In the genomic region with DNA sequence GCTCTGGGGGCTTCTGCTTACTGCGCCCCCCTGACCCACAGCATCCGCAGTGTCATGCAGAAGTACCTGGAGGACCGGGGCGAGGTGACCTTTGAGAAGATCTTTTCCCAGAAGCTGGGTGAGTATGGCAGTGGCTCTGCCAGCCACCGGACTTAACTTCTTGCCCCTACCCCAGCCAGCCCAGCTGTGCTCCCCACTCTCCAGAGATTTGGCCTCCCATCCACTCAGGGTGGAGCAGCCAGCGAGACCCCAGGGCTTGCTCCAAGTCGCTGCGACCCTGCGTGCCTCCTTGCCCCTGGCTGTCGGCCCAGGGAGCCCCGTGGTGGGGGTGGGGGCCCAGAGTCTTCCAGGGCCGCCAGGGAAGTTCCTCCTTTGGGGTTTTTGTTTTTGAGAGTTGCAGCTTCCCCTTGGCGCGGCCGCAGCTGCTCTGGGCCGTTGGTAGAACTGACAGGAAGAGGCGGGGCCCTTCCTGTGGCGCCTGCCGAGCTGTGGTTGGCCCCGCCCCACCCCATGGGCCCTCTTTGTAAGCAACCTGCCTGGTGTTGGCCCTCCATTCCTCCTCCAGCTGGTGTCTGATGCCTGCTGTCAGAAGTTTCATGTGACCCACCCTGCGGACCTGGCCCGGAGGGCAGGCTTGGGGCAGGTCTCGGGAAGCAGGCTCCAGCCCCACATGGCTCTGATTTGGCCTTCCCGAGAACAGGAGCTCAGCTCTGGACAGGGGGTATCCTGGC, we compare ENCODE assay signal across 8 cellular contexts. TPM values are rescaled to one million over a fixed set of nuclear protein-coding genes. Genes with fewer than 3 reads are reported as not detected.
A peak's percentile ranks its signal among the peaks of the same experiment; 100 is the strongest.
DNase-seq lines count a peak whose midpoint lies in the region; ATAC-seq and TF ChIP-seq lines count a peak whose summit lies in the region.

No MANE protein-coding gene starts in this region.

- H4K8ac ChIP-seq in mesendoderm (ENCODE audit: low read depth, low read length): no peak overlapping the region

- peak overlapping the region; percentile 80 for H3K9ac ChIP-seq in mesendoderm (ENCODE audit: low read length)

- H3K27me3 ChIP-seq in mesendoderm (ENCODE audit: insufficient read depth, low read length, poor library complexity): no peaks in the 10 kb centered on the region

- peaks cover 8% of the 10 kb centered on the region for H3K4me1 ChIP-seq in mesendoderm (ENCODE audit: control insufficient read depth, low read depth, low read length)

- no CpG with 5 or more reads among the region's 24 CpGs for WGBS in mesendoderm (ENCODE audit: extremely low coverage, insufficient coverage, low lambda C conversion rate)

- peaks cover 27% of the 10 kb centered on the region for H3K79me1 ChIP-seq in mesendoderm (ENCODE audit: low read length)

- H2BK5ac ChIP-seq in mesendoderm (ENCODE audit: low read length): peak overlapping the region; percentile 51

- H3K36me3 ChIP-seq in mesendoderm (ENCODE audit: control insufficient read depth, insufficient read depth, low read length): peaks cover 9% of the 10 kb centered on the region

- ATAC-seq in GM18498 (IDR thresholded peaks at IDR 0.05; ENCODE audit: unreplicated experiment) (peak; percentile 82), HG02642 (IDR thresholded peaks at IDR 0.05; ENCODE audit: poor library complexity, unreplicated experiment) (peak; percentile 73)

- H4K5ac ChIP-seq in mesendoderm (ENCODE audit: low read length): peak overlapping the region; percentile 71

- POLR2A ChIA-PET in HEK293T (lab: Yijun Ruan, JAX): interaction anchor here (1.3 kb wide), 1 partner anchor 11 kb away, joined by 5 read pairs; no protein-coding TSS in a partner anchor

- no peak overlapping the region for H3K4me3 ChIP-seq in mesendoderm (ENCODE audit: low read length)

- peaks cover 21% of the 10 kb centered on the region for H3K79me2 ChIP-seq in mesendoderm (ENCODE audit: control insufficient read depth, insufficient read depth, low read length)

- DNase-seq in NCI-H2107 (lab: John Stamatoyannopoulos, UW) (peak; percentile 78), dermis blood vessel endothelial cell (peak; percentile 90), mesendoderm (peak; percentile 84), HEK293T (ENCODE audit: extremely low spot score) (no peak)
- DNase-seq in activated CD4-positive, alpha-beta T cell treated with anti-CD3 and anti-CD28 coated beads for 48 hours: peak; percentile 93
- peak; percentile 82 for DNase-seq in stimulated activated CD8-positive, alpha-beta memory T cell treated with anti-CD3 and anti-CD28 coated beads, Interleukin-4, amount 100 ng/mL, for 24 hours (ENCODE audit: low read depth)

- peak overlapping the region; percentile 7 for H3K18ac ChIP-seq in mesendoderm (ENCODE audit: low read length)

- H2BK120ac ChIP-seq in mesendoderm (ENCODE audit: low read depth, low read length): no peak overlapping the region

- H3K4ac ChIP-seq in mesendoderm (ENCODE audit: low read depth, low read length): peak overlapping the region; percentile 23

- CTCF ChIA-PET in HEK293T (lab: Yijun Ruan, JAX): interaction anchor here (0.6 kb wide), 1 partner anchor 65 kb away, joined by 3 read pairs; no protein-coding TSS in a partner anchor

- H2BK15ac ChIP-seq in mesendoderm (replicated peaks; ENCODE audit: low read depth): no peak overlapping the region

- peak overlapping the region; percentile 85 for H3K56ac ChIP-seq in mesendoderm (ENCODE audit: low read length)

- no peak overlapping the region for H3K4me2 ChIP-seq in mesendoderm (ENCODE audit: low read length)

- H2AK5ac ChIP-seq in mesendoderm (ENCODE audit: low read length): peak overlapping the region; percentile 48

- peak overlapping the region; percentile 6 for H3K23ac ChIP-seq in mesendoderm (ENCODE audit: low read length)

- H3K27ac ChIP-seq in mesendoderm (ENCODE audit: low read depth, low read length): peak overlapping the region; percentile 91

TF ChIP-seq in HEK293T, 16 proteins besides CTCF, POLR2A, EP300 and RAD21:
- no peak for TF ChIP-seq NFRKB (IDR thresholded peaks at IDR 0.05)
- TF ChIP-seq FOXA1 (IDR thresholded peaks at IDR 0.05): no peak
- TF ChIP-seq FOXK2 (IDR thresholded peaks at IDR 0.05): no peak
- TF ChIP-seq ARNT (IDR thresholded peaks at IDR 0.05): no peak
- TF ChIP-seq TARDBP (IDR thresholded peaks at IDR 0.05): no peak
- TF ChIP-seq BHLHE40 (IDR thresholded peaks at IDR 0.05; ENCODE audit: borderline replicate concordance): no peak
- TF ChIP-seq ELF4 (IDR thresholded peaks at IDR 0.05): no peak
- TF ChIP-seq, protein P1, sequence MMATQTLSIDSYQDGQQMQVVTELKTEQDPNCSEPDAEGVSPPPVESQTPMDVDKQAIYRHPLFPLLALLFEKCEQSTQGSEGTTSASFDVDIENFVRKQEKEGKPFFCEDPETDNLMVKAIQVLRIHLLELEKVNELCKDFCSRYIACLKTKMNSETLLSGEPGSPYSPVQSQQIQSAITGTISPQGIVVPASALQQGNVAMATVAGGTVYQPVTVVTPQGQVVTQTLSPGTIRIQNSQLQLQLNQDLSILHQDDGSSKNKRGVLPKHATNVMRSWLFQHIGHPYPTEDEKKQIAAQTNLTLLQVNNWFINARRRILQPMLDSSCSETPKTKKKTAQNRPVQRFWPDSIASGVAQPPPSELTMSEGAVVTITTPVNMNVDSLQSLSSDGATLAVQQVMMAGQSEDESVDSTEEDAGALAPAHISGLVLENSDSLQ (IDR thresholded peaks at IDR 0.05): no peak
- TF ChIP-seq L3MBTL2 (conservative IDR thresholded peaks at IDR 0.05): no peak
- TF ChIP-seq HDGF (IDR thresholded peaks at IDR 0.05; ENCODE audit: borderline replicate concordance): no peak
- no peak for TF ChIP-seq ZNF384 (IDR thresholded peaks at IDR 0.05)
- TF ChIP-seq LEF1 (IDR thresholded peaks at IDR 0.05; ENCODE audit: borderline replicate concordance): no peak
- TF ChIP-seq SP1 (IDR thresholded peaks at IDR 0.05): no peak
- no peak for TF ChIP-seq SUZ12 (IDR thresholded peaks at IDR 0.05)
- TF ChIP-seq CTBP1 (IDR thresholded peaks at IDR 0.05; ENCODE audit: borderline replicate concordance): no peak
- TF ChIP-seq FOXM1 (IDR thresholded peaks at IDR 0.05; ENCODE audit: borderline replicate concordance): no peak

RNA-seq across cellular contexts. Expression of gene GRK2, which starts 11.1 kb away (rescaled TPM):
- total RNA-seq in dermis blood vessel endothelial cell: 40.0 and 56.8 TPM in 2 replicates
- 30.4 TPM for polyA plus RNA-seq in mesendoderm (2013, experiment 1 of 2)
- 30.6 TPM for polyA plus RNA-seq in mesendoderm (2013, experiment 2 of 2)

RNA-seq across cellular contexts. Expression of gene ANKRD13D, which starts 11.7 kb away (rescaled TPM):
- 29.1 and 32.3 TPM in 2 replicates for total RNA-seq in dermis blood vessel endothelial cell
- 11.0 TPM for polyA plus RNA-seq in mesendoderm (2013, experiment 1 of 2)
- polyA plus RNA-seq in mesendoderm (2013, experiment 2 of 2): 12.5 TPM

RNA-seq across cellular contexts. Expression of gene SSH3, which starts 25.9 kb away (rescaled TPM):
- 15.6 and 19.7 TPM in 2 replicates for total RNA-seq in dermis blood vessel endothelial cell
- polyA plus RNA-seq in mesendoderm (2013, experiment 1 of 2): 27.4 TPM
- 28.5 TPM for polyA plus RNA-seq in mesendoderm (2013, experiment 2 of 2)
